Comparison of ENCODE assay signal across 24 cellular contexts in genomic region chr12:123828120-123828519, GRCh38.
"Had no signal": no experiment of that assay in that cellular context is flagged by ENCODE, and none has a peak within 500 bp of the region (broad histone marks: within the 10 kb centered on the region; RNA-seq: fewer than 3 reads in every experiment).

No MANE protein-coding gene starts in this region.

- H3K4me1 ChIP-seq: left lung, lower lobe of right lung, pancreas, prostate gland, sigmoid colon, spleen, tibial nerve, uterus had no signal

- H3K4me3 ChIP-seq: left lung, lower lobe of right lung, pancreas, prostate gland, sigmoid colon, spleen, tibial nerve, uterus had no signal

- H3K27me3 ChIP-seq: left lung, pancreas, sigmoid colon, tibial nerve, uterus had no signal

- ATAC-seq: left colon; left lung; lower lobe of right lung; naive thymus-derived CD8-positive, alpha-beta T cell; pancreas; right cardiac atrium; stimulated activated effector memory CD8-positive, alpha-beta T cell treated with anti-CD3 and anti-CD28 coated beads, Interleukin-12 subunit alpha, Interleukin-12 subunit beta, amount 100 ng/mL, for 72 hours had no signal

- H3K9me3 ChIP-seq: lower lobe of right lung, pancreas, prostate gland, sigmoid colon, uterus had no signal

- H3K36me3 ChIP-seq: left lung, lower lobe of right lung, pancreas, prostate gland, sigmoid colon, spleen, tibial nerve, uterus had no signal

- H3K27ac ChIP-seq: left lung, lower lobe of right lung, pancreas, prostate gland, sigmoid colon, spleen, tibial nerve, uterus had no signal

- FAIRE-seq: islet of Langerhans, kidney, pancreas, small intestine had no signal

- DNase-seq: hypothalamus; immature natural killer cell; kidney; left colon; left lung; lower lobe of right lung; mammary epithelial cell; mesenchymal stem cell; naive thymus-derived CD8-positive, alpha-beta T cell; nucleus accumbens; pancreas; posterior cingulate gyrus; retina; right cardiac atrium; sigmoid colon; small intestine; spleen; stimulated activated CD4-positive, alpha-beta T cell treated with anti-CD3 and anti-CD28 coated beads, Interleukin-4, amount 100 ng/mL, for 24 hours; stimulated activated naive CD4-positive, alpha-beta T cell; uterus had no signal
